Comparison of ENCODE assay signal across 31 cellular contexts in the genomic region with DNA sequence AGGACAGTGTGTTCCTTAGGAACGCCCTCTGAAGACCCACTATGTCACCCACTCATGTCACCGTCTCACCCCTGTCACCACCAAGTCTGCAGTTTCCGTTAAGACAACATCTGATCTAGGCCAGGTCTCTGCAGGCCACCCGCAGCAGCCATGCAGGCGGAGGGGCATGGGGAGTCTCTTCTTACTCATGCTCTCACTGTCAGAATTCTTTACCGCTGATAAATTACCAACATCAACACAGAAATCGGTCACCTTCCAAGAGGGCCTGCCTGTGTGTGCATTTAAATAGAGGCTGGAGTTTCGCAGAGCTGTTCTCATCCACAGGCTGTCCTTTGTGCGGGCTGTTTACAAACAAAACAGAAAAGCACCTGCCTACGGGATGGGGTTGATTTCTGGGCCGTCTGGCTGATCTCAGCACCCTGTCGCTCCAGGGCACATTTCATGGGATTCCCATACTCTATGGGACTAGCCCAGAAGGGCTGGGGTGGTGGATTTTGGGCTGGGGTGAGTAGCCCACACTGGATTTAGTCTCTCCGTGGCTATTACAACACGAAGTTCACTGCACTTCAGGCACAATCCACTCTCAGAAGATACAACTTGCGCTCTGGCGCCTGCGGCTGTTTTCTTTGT.
"Had no signal": no experiment of that assay in that cellular context is flagged by ENCODE, and none has a peak within 500 bp of the region (broad histone marks: within the 10 kb centered on the region; RNA-seq: fewer than 3 reads in every experiment).

No MANE protein-coding gene starts in this region.

- H3K4me2 ChIP-seq: hepatocyte had no signal

- DNase-seq: activated B cell treated with CpG ODN at 0.5 μM for 24 hours; activated CD4-positive, alpha-beta T cell treated with anti-CD3 and anti-CD28 coated beads for 36 hours; activated CD4-positive, alpha-beta T cell treated with anti-CD3 and anti-CD28 coated beads, Interleukin-2, amount 50 U/mL, for 4 hours; activated CD8-positive, alpha-beta memory T cell treated with anti-CD3 and anti-CD28 coated beads for 24 hours; activated CD8-positive, alpha-beta memory T cell treated with anti-CD3 and anti-CD28 coated beads, Interleukin-2, amount 50 U/mL, for 4 hours; activated naive CD4-positive, alpha-beta T cell; activated naive CD8-positive, alpha-beta T cell treated with anti-CD3 and anti-CD28 coated beads for 36 hours; activated T-cell treated with anti-CD3 and anti-CD28 coated beads, Interleukin-2, amount 50 U/mL, for 24 hours; amniotic stem cell; body of pancreas; dermis blood vessel endothelial cell; effector CD8-positive, alpha-beta T cell; foreskin melanocyte; immature natural killer cell; kidney glomerular epithelial cell; left ventricle myocardium superior; mammary epithelial cell; naive thymus-derived CD8-positive, alpha-beta T cell; pancreas; small intestine; stimulated activated CD4-positive, alpha-beta T cell treated with anti-CD3 and anti-CD28 coated beads, Interleukin-2, amount 100 ng/mL, for 24 hours; stimulated activated naive CD8-positive, alpha-beta T cell treated with anti-CD3 and anti-CD28 coated beads, Interleukin-15, amount 100 ng/mL, for 72 hours; T1000; uterus had no signal

- H3K79me2 ChIP-seq: hepatocyte had no signal

- H3K27me3 ChIP-seq: body of pancreas, hepatocyte, neutrophil, tibial nerve, uterus had no signal

- H3K4me3 Mint-ChIP-seq: activated B cell treated with CpG ODN at 0.5 μM for 24 hours; activated CD4-positive, alpha-beta T cell treated with anti-CD3 and anti-CD28 coated beads for 36 hours; activated naive CD8-positive, alpha-beta T cell treated with anti-CD3 and anti-CD28 coated beads for 36 hours; activated T-cell treated with anti-CD3 and anti-CD28 coated beads, Interleukin-2, amount 50 U/mL, for 24 hours; activated T-helper 17 cell treated with anti-CD3 and anti-CD28 coated beads, Interleukin-2, amount 50 U/mL, for 72 hours; immature natural killer cell; mesothelial cell of epicardium; naive thymus-derived CD8-positive, alpha-beta T cell; stimulated activated effector memory CD8-positive, alpha-beta T cell treated with anti-CD3 and anti-CD28 coated beads, Interleukin-12 subunit alpha, Interleukin-12 subunit beta, amount 100 ng/mL, for 72 hours; stimulated activated naive CD8-positive, alpha-beta T cell treated with anti-CD3 and anti-CD28 coated beads, Interleukin-15, amount 100 ng/mL, for 72 hours; T-helper 1 cell treated with Interleukin-12 subunit alpha and Interleukin-12 subunit beta and Interleukin-4 antibody, amounts not matched to agents 30 μg/mL and 1 μg/mL, for 36 hours had no signal

- H2AFZ ChIP-seq: hepatocyte had no signal

- H3K36me3 ChIP-seq: neutrophil, pancreas, tibial nerve, uterus had no signal

- H3K4me3 ChIP-seq: body of pancreas, hepatocyte, pancreas, tibial nerve, uterus had no signal

- ATAC-seq: activated CD4-positive, alpha-beta T cell treated with anti-CD3 and anti-CD28 coated beads for 36 hours; activated T-helper 17 cell treated with anti-CD3 and anti-CD28 coated beads, Interleukin-2, amount 50 U/mL, for 72 hours; body of pancreas; left ventricle myocardium superior; naive thymus-derived CD8-positive, alpha-beta T cell; pancreas; stimulated activated effector memory CD8-positive, alpha-beta T cell treated with anti-CD3 and anti-CD28 coated beads, Interleukin-12 subunit alpha, Interleukin-12 subunit beta, amount 100 ng/mL, for 72 hours; stimulated activated naive CD8-positive, alpha-beta T cell treated with anti-CD3 and anti-CD28 coated beads, Interleukin-15, amount 100 ng/mL, for 72 hours had no signal

- H3K27me3 Mint-ChIP-seq: activated B cell treated with CpG ODN at 0.5 μM for 24 hours; activated naive CD8-positive, alpha-beta T cell treated with anti-CD3 and anti-CD28 coated beads for 36 hours; activated T-cell treated with anti-CD3 and anti-CD28 coated beads, Interleukin-2, amount 50 U/mL, for 24 hours; activated T-helper 17 cell treated with anti-CD3 and anti-CD28 coated beads, Interleukin-2, amount 50 U/mL, for 72 hours; stimulated activated naive CD8-positive, alpha-beta T cell treated with anti-CD3 and anti-CD28 coated beads, Interleukin-15, amount 100 ng/mL, for 72 hours had no signal

- H3K27ac Mint-ChIP-seq: activated B cell treated with CpG ODN at 0.5 μM for 24 hours; activated CD4-positive, alpha-beta T cell treated with anti-CD3 and anti-CD28 coated beads for 36 hours; activated naive CD8-positive, alpha-beta T cell treated with anti-CD3 and anti-CD28 coated beads for 36 hours; activated T-cell treated with anti-CD3 and anti-CD28 coated beads, Interleukin-2, amount 50 U/mL, for 24 hours; activated T-helper 17 cell treated with anti-CD3 and anti-CD28 coated beads, Interleukin-2, amount 50 U/mL, for 72 hours; immature natural killer cell; mesothelial cell of epicardium; naive thymus-derived CD8-positive, alpha-beta T cell; stimulated activated effector memory CD8-positive, alpha-beta T cell treated with anti-CD3 and anti-CD28 coated beads, Interleukin-12 subunit alpha, Interleukin-12 subunit beta, amount 100 ng/mL, for 72 hours; stimulated activated naive CD8-positive, alpha-beta T cell treated with anti-CD3 and anti-CD28 coated beads, Interleukin-15, amount 100 ng/mL, for 72 hours; T-helper 1 cell treated with Interleukin-12 subunit alpha and Interleukin-12 subunit beta and Interleukin-4 antibody, amounts not matched to agents 30 μg/mL and 1 μg/mL, for 36 hours had no signal

- H3K36me3 Mint-ChIP-seq: activated naive CD8-positive, alpha-beta T cell treated with anti-CD3 and anti-CD28 coated beads for 36 hours; immature natural killer cell; mesothelial cell of epicardium; naive thymus-derived CD8-positive, alpha-beta T cell; stimulated activated effector memory CD8-positive, alpha-beta T cell treated with anti-CD3 and anti-CD28 coated beads, Interleukin-12 subunit alpha, Interleukin-12 subunit beta, amount 100 ng/mL, for 72 hours had no signal

- H3K27ac ChIP-seq: body of pancreas, hepatocyte, neutrophil, pancreas, tibial nerve, uterus had no signal

- H3K9me3 ChIP-seq: neutrophil, pancreas, uterus had no signal

- H3K9me3 Mint-ChIP-seq: activated B cell treated with CpG ODN at 0.5 μM for 24 hours; activated T-cell treated with anti-CD3 and anti-CD28 coated beads, Interleukin-2, amount 50 U/mL, for 24 hours; stimulated activated effector memory CD8-positive, alpha-beta T cell treated with anti-CD3 and anti-CD28 coated beads, Interleukin-12 subunit alpha, Interleukin-12 subunit beta, amount 100 ng/mL, for 72 hours; stimulated activated naive CD8-positive, alpha-beta T cell treated with anti-CD3 and anti-CD28 coated beads, Interleukin-15, amount 100 ng/mL, for 72 hours had no signal

- H3K4me1 ChIP-seq: body of pancreas, pancreas, tibial nerve, uterus had no signal

- H3K4me1 Mint-ChIP-seq: activated B cell treated with CpG ODN at 0.5 μM for 24 hours; activated CD4-positive, alpha-beta T cell treated with anti-CD3 and anti-CD28 coated beads for 36 hours; activated naive CD8-positive, alpha-beta T cell treated with anti-CD3 and anti-CD28 coated beads for 36 hours; activated T-helper 17 cell treated with anti-CD3 and anti-CD28 coated beads, Interleukin-2, amount 50 U/mL, for 72 hours; immature natural killer cell; naive thymus-derived CD8-positive, alpha-beta T cell; stimulated activated effector memory CD8-positive, alpha-beta T cell treated with anti-CD3 and anti-CD28 coated beads, Interleukin-12 subunit alpha, Interleukin-12 subunit beta, amount 100 ng/mL, for 72 hours; stimulated activated naive CD8-positive, alpha-beta T cell treated with anti-CD3 and anti-CD28 coated beads, Interleukin-15, amount 100 ng/mL, for 72 hours had no signal
